Comparison of ENCODE assay signal across 19 cellular contexts in the genomic region with DNA sequence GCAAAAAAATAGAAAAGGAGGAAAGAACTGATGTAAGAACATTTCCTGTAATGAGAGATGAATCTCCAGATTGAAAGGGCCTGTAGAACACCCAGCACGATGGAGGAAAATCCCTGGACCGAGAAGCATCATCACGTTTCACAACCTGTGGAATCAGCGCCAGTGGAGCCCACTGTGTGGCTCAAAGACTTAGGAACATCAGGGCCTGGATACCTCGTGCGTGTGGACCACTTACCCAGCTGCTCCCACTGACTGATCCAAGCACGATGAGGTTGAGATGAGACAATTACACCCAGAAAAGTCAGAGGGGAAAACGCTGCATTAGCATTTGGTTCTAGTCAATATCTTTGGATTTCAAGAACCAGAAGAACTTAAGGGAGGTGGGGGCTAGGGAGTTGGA.
"Had no signal": no experiment of that assay in that cellular context is flagged by ENCODE, and none has a peak within 500 bp of the region (broad histone marks: within the 10 kb centered on the region; RNA-seq: fewer than 3 reads in every experiment).

No MANE protein-coding gene starts in this region.

- H3K9me3 Mint-ChIP-seq: dendritic cell treated with granulocyte-macrophage colony-stimulating factor and Interleukin-4, amounts not matched to agents 40 ng/mL and 50 ng/mL, for 4 days had no signal

- H3K4me3 ChIP-seq: colonic mucosa, esophagus squamous epithelium, gastrocnemius medialis, heart right ventricle, left lung, lower lobe of right lung had no signal

- H3K9me3 ChIP-seq: colonic mucosa, esophagus squamous epithelium, gastrocnemius medialis, heart right ventricle, left lung, lower lobe of right lung had no signal

- H3K27me3 ChIP-seq: colonic mucosa, esophagus squamous epithelium, gastrocnemius medialis, heart right ventricle, left lung had no signal

- ATAC-seq: gastrocnemius medialis, heart right ventricle, left cardiac atrium, left lung, left ventricle myocardium superior, lower lobe of right lung had no signal

- H3K4me3 Mint-ChIP-seq: dendritic cell treated with granulocyte-macrophage colony-stimulating factor and Interleukin-4, amounts not matched to agents 40 ng/mL and 50 ng/mL, for 4 days had no signal

- DNase-seq: cerebellar nuclear complex; colonic mucosa; effector CD4-positive, alpha-beta T cell; effector memory CD4-positive, alpha-beta T cell; esophagus squamous epithelium; foreskin fibroblast; foreskin melanocyte; gastrocnemius medialis; glutamatergic neuron; head of caudate nucleus; heart right ventricle; hippocampal formation; left cardiac atrium; left lung; left ventricle myocardium superior; lower lobe of right lung; mesenchymal stem cell; midbrain had no signal

- H3K36me3 ChIP-seq: colonic mucosa, esophagus squamous epithelium, gastrocnemius medialis, heart right ventricle, left lung, lower lobe of right lung had no signal

- H3K27ac Mint-ChIP-seq: dendritic cell treated with granulocyte-macrophage colony-stimulating factor and Interleukin-4, amounts not matched to agents 40 ng/mL and 50 ng/mL, for 4 days had no signal

- H3K4me1 ChIP-seq: colonic mucosa, esophagus squamous epithelium, gastrocnemius medialis, heart right ventricle, left lung, lower lobe of right lung had no signal

- H3K27ac ChIP-seq: colonic mucosa, esophagus squamous epithelium, gastrocnemius medialis, heart right ventricle, left lung, lower lobe of right lung had no signal
